1 cellular context compared by ENCODE assay signal in the genomic region with DNA sequence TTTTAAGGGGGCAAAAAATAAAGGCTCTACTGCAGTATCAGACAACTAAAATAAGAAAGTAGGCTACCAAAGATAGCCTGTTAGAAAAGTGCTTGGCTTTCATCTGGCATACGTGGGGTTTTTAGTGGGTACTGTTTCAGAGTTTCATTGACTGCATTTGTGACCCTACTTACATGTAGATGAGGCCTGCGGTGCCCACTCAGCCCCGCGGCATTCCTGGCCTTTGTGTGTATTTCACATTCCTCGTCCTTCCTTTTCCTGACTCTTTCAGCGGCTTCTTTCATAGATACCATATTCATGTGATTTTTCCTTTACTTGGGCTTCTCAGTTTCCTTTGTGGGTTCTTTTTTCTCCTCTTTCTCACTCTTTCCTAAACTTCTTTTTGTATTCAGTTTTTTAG.
TF ChIP-seq lines count a peak whose summit lies in the region.

No MANE protein-coding gene starts in this region.

TF ChIP-seq in GM23338, 12 proteins besides CTCF, POLR2A, EP300 and RAD21 (continued from another document):
- TF ChIP-seq, protein P1, sequence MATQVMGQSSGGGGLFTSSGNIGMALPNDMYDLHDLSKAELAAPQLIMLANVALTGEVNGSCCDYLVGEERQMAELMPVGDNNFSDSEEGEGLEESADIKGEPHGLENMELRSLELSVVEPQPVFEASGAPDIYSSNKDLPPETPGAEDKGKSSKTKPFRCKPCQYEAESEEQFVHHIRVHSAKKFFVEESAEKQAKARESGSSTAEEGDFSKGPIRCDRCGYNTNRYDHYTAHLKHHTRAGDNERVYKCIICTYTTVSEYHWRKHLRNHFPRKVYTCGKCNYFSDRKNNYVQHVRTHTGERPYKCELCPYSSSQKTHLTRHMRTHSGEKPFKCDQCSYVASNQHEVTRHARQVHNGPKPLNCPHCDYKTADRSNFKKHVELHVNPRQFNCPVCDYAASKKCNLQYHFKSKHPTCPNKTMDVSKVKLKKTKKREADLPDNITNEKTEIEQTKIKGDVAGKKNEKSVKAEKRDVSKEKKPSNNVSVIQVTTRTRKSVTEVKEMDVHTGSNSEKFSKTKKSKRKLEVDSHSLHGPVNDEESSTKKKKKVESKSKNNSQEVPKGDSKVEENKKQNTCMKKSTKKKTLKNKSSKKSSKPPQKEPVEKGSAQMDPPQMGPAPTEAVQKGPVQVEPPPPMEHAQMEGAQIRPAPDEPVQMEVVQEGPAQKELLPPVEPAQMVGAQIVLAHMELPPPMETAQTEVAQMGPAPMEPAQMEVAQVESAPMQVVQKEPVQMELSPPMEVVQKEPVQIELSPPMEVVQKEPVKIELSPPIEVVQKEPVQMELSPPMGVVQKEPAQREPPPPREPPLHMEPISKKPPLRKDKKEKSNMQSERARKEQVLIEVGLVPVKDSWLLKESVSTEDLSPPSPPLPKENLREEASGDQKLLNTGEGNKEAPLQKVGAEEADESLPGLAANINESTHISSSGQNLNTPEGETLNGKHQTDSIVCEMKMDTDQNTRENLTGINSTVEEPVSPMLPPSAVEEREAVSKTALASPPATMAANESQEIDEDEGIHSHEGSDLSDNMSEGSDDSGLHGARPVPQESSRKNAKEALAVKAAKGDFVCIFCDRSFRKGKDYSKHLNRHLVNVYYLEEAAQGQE (IDR thresholded peaks at IDR 0.05; ENCODE audit: unreplicated experiment): no peak
- TF ChIP-seq STAT1 (IDR thresholded peaks at IDR 0.05; ENCODE audit: unreplicated experiment) (no peak), NANOG (IDR thresholded peaks at IDR 0.05; ENCODE audit: borderline replicate concordance) (no peak), EZH2phosphoT487 (IDR thresholded peaks at IDR 0.05; ENCODE audit: unreplicated experiment) (no peak), ZNF331 (CRISPR knock-in tag; IDR thresholded peaks at IDR 0.05; ENCODE audit: low read depth) (no peak), POLR2AphosphoS5 (IDR thresholded peaks at IDR 0.05; ENCODE audit: low read depth) (no peak), CREB1 (CRISPR knock-in tag; IDR thresholded peaks at IDR 0.05; ENCODE audit: low read depth) (no peak)
- TF ChIP-seq, protein P2, sequence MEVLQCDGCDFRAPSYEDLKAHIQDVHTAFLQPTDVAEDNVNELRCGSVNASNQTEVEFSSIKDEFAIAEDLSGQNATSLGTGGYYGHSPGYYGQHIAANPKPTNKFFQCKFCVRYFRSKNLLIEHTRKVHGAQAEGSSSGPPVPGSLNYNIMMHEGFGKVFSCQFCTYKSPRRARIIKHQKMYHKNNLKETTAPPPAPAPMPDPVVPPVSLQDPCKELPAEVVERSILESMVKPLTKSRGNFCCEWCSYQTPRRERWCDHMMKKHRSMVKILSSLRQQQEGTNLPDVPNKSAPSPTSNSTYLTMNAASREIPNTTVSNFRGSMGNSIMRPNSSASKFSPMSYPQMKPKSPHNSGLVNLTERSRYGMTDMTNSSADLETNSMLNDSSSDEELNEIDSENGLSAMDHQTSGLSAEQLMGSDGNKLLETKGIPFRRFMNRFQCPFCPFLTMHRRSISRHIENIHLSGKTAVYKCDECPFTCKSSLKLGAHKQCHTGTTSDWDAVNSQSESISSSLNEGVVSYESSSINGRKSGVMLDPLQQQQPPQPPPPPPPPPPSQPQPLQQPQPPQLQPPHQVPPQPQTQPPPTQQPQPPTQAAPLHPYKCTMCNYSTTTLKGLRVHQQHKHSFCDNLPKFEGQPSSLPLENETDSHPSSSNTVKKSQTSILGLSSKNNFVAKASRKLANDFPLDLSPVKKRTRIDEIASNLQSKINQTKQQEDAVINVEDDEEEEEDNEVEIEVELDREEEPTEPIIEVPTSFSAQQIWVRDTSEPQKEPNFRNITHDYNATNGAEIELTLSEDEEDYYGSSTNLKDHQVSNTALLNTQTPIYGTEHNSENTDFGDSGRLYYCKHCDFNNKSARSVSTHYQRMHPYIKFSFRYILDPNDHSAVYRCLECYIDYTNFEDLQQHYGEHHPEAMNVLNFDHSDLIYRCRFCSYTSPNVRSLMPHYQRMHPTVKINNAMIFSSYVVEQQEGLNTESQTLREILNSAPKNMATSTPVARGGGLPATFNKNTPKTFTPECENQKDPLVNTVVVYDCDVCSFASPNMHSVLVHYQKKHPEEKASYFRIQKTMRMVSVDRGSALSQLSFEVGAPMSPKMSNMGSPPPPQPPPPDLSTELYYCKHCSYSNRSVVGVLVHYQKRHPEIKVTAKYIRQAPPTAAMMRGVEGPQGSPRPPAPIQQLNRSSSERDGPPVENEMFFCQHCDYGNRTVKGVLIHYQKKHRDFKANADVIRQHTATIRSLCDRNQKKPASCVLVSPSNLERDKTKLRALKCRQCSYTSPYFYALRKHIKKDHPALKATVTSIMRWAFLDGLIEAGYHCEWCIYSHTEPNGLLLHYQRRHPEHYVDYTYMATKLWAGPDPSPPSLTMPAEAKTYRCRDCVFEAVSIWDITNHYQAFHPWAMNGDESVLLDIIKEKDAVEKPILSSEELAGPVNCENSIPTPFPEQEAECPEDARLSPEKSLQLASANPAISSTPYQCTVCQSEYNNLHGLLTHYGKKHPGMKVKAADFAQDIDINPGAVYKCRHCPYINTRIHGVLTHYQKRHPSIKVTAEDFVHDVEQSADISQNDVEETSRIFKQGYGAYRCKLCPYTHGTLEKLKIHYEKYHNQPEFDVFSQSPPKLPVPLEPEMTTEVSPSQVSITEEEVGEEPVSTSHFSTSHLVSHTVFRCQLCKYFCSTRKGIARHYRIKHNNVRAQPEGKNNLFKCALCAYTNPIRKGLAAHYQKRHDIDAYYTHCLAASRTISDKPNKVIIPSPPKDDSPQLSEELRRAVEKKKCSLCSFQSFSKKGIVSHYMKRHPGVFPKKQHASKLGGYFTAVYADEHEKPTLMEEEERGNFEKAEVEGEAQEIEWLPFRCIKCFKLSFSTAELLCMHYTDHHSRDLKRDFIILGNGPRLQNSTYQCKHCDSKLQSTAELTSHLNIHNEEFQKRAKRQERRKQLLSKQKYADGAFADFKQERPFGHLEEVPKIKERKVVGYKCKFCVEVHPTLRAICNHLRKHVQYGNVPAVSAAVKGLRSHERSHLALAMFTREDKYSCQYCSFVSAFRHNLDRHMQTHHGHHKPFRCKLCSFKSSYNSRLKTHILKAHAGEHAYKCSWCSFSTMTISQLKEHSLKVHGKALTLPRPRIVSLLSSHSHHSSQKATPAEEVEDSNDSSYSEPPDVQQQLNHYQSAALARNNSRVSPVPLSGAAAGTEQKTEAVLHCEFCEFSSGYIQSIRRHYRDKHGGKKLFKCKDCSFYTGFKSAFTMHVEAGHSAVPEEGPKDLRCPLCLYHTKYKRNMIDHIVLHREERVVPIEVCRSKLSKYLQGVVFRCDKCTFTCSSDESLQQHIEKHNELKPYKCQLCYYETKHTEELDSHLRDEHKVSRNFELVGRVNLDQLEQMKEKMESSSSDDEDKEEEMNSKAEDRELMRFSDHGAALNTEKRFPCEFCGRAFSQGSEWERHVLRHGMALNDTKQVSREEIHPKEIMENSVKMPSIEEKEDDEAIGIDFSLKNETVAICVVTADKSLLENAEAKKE (CRISPR knock-in tag; IDR thresholded peaks at IDR 0.05): no peak
- TF ChIP-seq, protein P3, sequence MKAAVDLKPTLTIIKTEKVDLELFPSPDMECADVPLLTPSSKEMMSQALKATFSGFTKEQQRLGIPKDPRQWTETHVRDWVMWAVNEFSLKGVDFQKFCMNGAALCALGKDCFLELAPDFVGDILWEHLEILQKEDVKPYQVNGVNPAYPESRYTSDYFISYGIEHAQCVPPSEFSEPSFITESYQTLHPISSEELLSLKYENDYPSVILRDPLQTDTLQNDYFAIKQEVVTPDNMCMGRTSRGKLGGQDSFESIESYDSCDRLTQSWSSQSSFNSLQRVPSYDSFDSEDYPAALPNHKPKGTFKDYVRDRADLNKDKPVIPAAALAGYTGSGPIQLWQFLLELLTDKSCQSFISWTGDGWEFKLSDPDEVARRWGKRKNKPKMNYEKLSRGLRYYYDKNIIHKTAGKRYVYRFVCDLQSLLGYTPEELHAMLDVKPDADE (IDR thresholded peaks at IDR 0.05): no peak
TF ChIP-seq in GM23338: peak in this region for 0.
